In the genomic region with DNA sequence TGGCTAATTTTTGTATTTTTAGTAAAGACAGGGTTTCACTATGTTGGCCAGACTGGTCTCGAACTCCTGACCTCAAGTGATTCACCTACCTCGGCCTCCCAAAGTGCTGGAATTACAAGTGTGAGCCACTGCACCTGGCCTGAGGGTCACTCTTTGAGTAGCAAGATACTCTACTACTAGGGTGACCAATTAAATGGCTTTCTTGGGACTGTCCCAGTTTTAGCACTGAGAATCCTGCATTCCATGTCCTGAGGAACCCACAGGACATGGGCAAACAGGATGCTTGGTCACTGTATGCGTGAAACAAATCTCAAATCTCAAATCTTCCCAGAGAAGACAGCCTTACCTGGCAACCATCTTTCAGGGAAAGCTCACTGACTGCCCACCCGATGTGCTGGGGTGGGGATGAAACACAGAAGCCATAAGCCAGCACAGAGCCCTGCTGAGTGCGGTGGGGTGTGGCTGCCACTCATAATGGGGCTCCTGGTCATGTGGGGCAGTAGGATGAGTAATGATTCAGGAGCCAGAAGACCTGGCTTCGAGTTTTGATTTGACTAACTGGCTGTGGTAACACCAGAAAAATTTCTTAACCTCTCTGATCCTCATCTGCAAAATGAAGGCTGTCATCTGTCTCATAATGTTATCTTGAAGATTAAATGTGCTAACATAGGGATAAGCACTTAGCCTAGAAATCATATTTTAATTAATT, we compare ENCODE assay signal across 16 cellular contexts. TPM values are rescaled to one million over a fixed set of nuclear protein-coding genes. Genes with fewer than 3 reads are reported as not detected.
DNase-seq lines count a peak whose midpoint lies in the region; ATAC-seq and TF ChIP-seq lines count a peak whose summit lies in the region.
"Had no signal": no experiment of that assay in that cellular context is flagged by ENCODE, and none has a peak within 500 bp of the region (broad histone marks: within the 10 kb centered on the region; RNA-seq: fewer than 3 reads in every experiment).

No MANE protein-coding gene starts in this region.

- H3K4me1 ChIP-seq in mammary epithelial cell (ENCODE audit: insufficient read depth, low read length) = peaks cover 72% of the 10 kb centered on the region

- H3K4me3 ChIP-seq in mammary epithelial cell (replicated peaks in 1 of 3; ENCODE audit: insufficient read depth in 1 of 3, low read depth in 2 of 3, low read length in 3 of 3) = no peak overlapping the region

- no peaks in the 10 kb centered on the region for H3K27me3 ChIP-seq in mammary epithelial cell (ENCODE audit: insufficient read depth, low read length)

- H3K36me3 ChIP-seq in mammary epithelial cell (ENCODE audit: insufficient read depth, low read length) = no peaks in the 10 kb centered on the region

- H3K27ac ChIP-seq in mammary epithelial cell (ENCODE audit: insufficient read depth, low read depth, low read length) = no peak overlapping the region

- in situ Hi-C loops in mammary epithelial cell (cut with MboI; ENCODE audit: low sequenced_read_pairs in 2 of 2) = no loop called here

- H3K27ac Mint-ChIP-seq in activated naive CD8-positive, alpha-beta T cell treated with anti-CD3 and anti-CD28 coated beads, Interleukin-2, amount 50 U/mL, for 24 hours = no peak overlapping the region
- no peak overlapping the region for H3K27ac Mint-ChIP-seq in activated naive CD8-positive, alpha-beta T cell treated with anti-CD3 and anti-CD28 coated beads for 36 hours
- H3K27ac Mint-ChIP-seq: stimulated activated naive CD8-positive, alpha-beta T cell treated with anti-CD3 and anti-CD28 coated beads, Interleukin-15, Interleukin-2, amounts not matched to agents 100 ng/mL and 50 ng/mL, for 24 hours; T-helper 2 cell treated with Interferon-gamma antibody and Interleukin-4, amounts not matched to agents 5 μg/mL and 100 μg/mL, for 36 hours had no signal

- no peaks in the 10 kb centered on the region for H3K9me3 ChIP-seq in mammary epithelial cell (replicated peaks; ENCODE audit: insufficient read depth, low read length)

- H3K27me3 Mint-ChIP-seq in activated naive CD8-positive, alpha-beta T cell treated with anti-CD3 and anti-CD28 coated beads, Interleukin-2, amount 50 U/mL, for 24 hours = peaks cover 30% of the 10 kb centered on the region
- peaks cover 22% of the 10 kb centered on the region for H3K27me3 Mint-ChIP-seq in activated naive CD8-positive, alpha-beta T cell treated with anti-CD3 and anti-CD28 coated beads for 36 hours

- H2AFZ ChIP-seq in mammary epithelial cell (ENCODE audit: low read depth, low read length) = no peak overlapping the region

- H3K9ac ChIP-seq in mammary epithelial cell (ENCODE audit: insufficient read depth, low read length) = no peak overlapping the region

- peak; percentile 63 for ATAC-seq in activated naive CD8-positive, alpha-beta T cell treated with anti-CD3 and anti-CD28 coated beads, Interleukin-2, amount 50 U/mL, for 24 hours
- ATAC-seq in HG03354 (IDR thresholded peaks at IDR 0.05; ENCODE audit: poor library complexity, severe bottlenecking, unreplicated experiment) (peak; percentile 45), GM18870 (IDR thresholded peaks at IDR 0.05; ENCODE audit: unreplicated experiment) (no peak)
- ATAC-seq in stimulated activated naive CD8-positive, alpha-beta T cell treated with anti-CD3 and anti-CD28 coated beads, Interleukin-15, Interleukin-2, amounts not matched to agents 100 U/mL and 50 U/mL, for 24 hours = peak; percentile 71
- ATAC-seq: Panc1 had no signal

- H3K36me3 Mint-ChIP-seq in activated naive CD8-positive, alpha-beta T cell treated with anti-CD3 and anti-CD28 coated beads, Interleukin-2, amount 50 U/mL, for 24 hours (ENCODE audit: low read depth) = no peaks in the 10 kb centered on the region
- no peaks in the 10 kb centered on the region for H3K36me3 Mint-ChIP-seq in activated naive CD8-positive, alpha-beta T cell treated with anti-CD3 and anti-CD28 coated beads for 36 hours

- no peak for DNase-seq in activated naive CD8-positive, alpha-beta T cell treated with anti-CD3 and anti-CD28 coated beads, Interleukin-2, amount 50 U/mL, for 24 hours
- DNase-seq in activated naive CD8-positive, alpha-beta T cell treated with anti-CD3 and anti-CD28 coated beads for 36 hours = no peak
- DNase-seq in mammary epithelial cell (peak; percentile 47), NCI-H2196 treated with DMSO at 0.1 percent for 48 hours (lab: John Stamatoyannopoulos, UW; ENCODE audit: unreplicated experiment) (no peak), C1 segment of cervical spinal cord (lab: John Stamatoyannopoulos, UW) (no peak)
- DNase-seq in stimulated activated naive CD8-positive, alpha-beta T cell treated with anti-CD3 and anti-CD28 coated beads, Interleukin-15, Interleukin-2, amounts not matched to agents 100 U/mL and 50 U/mL, for 24 hours = peak; percentile 10
- DNase-seq: AML-193; DND-41; islet precursor cell; Karpas-422; stimulated activated CD4-positive, alpha-beta T cell treated with anti-CD3 and anti-CD28 coated beads, Interleukin-2, amount 100 ng/mL, for 48 hours had no signal

- CTCF ChIA-PET in mammary epithelial cell (lab: Charles Lee; ENCODE audit: low non-redundant PET) = no interaction called here

- H3K4me3 Mint-ChIP-seq in activated naive CD8-positive, alpha-beta T cell treated with anti-CD3 and anti-CD28 coated beads, Interleukin-2, amount 50 U/mL, for 24 hours = no peak overlapping the region
- no peak overlapping the region for H3K4me3 Mint-ChIP-seq in activated naive CD8-positive, alpha-beta T cell treated with anti-CD3 and anti-CD28 coated beads for 36 hours
- H3K4me3 Mint-ChIP-seq: stimulated activated naive CD8-positive, alpha-beta T cell treated with anti-CD3 and anti-CD28 coated beads, Interleukin-15, Interleukin-2, amounts not matched to agents 100 ng/mL and 50 ng/mL, for 24 hours; T-helper 2 cell treated with Interferon-gamma antibody and Interleukin-4, amounts not matched to agents 5 μg/mL and 100 μg/mL, for 36 hours had no signal

- no peaks in the 10 kb centered on the region for H3K9me3 Mint-ChIP-seq in activated naive CD8-positive, alpha-beta T cell treated with anti-CD3 and anti-CD28 coated beads, Interleukin-2, amount 50 U/mL, for 24 hours
- no peaks in the 10 kb centered on the region for H3K9me3 Mint-ChIP-seq in activated naive CD8-positive, alpha-beta T cell treated with anti-CD3 and anti-CD28 coated beads for 36 hours
- H3K9me3 Mint-ChIP-seq: stimulated activated naive CD8-positive, alpha-beta T cell treated with anti-CD3 and anti-CD28 coated beads, Interleukin-15, Interleukin-2, amounts not matched to agents 100 ng/mL and 50 ng/mL, for 24 hours; T-helper 2 cell treated with Interferon-gamma antibody and Interleukin-4, amounts not matched to agents 5 μg/mL and 100 μg/mL, for 36 hours had no signal

- no TSS peak for BruUV-seq in mammary epithelial cell (replicated peaks; lab: Mats Ljungman, UMichigan)

- no peak overlapping the region for H3K4me2 ChIP-seq in mammary epithelial cell (ENCODE audit: insufficient read depth, low read depth, low read length)

- peaks cover 84% of the 10 kb centered on the region for H3K79me2 ChIP-seq in mammary epithelial cell (ENCODE audit: insufficient read depth, low read length)

- dilution Hi-C loops in mammary epithelial cell (cut with HindIII; ENCODE audit: low sequenced_read_pairs) = no loop called here

- no peaks in the 10 kb centered on the region for H4K20me1 ChIP-seq in mammary epithelial cell (ENCODE audit: insufficient read depth, low read length)

- no peaks in the 10 kb centered on the region for H3K4me1 Mint-ChIP-seq in activated naive CD8-positive, alpha-beta T cell treated with anti-CD3 and anti-CD28 coated beads, Interleukin-2, amount 50 U/mL, for 24 hours
- H3K4me1 Mint-ChIP-seq in activated naive CD8-positive, alpha-beta T cell treated with anti-CD3 and anti-CD28 coated beads for 36 hours = peaks cover 3% of the 10 kb centered on the region

- WGBS in mammary epithelial cell (ENCODE audit: low coverage, missing lambda C conversion rate) = 54% methylated on average over 6 of the region's 6 CpGs

- TF ChIP-seq CTCF in mammary epithelial cell (conservative IDR thresholded peaks at IDR 0.05 in 1 of 2, IDR thresholded peaks at IDR 0.05 in 1 of 2; ENCODE audit: extremely low read depth in 1 of 2, insufficient read depth in 1 of 2, low read depth in 1 of 2, low read length in 2 of 2) = no peak

- intact Hi-C loops in mammary epithelial cell (cut with micrococcal nuclease) = no loop called here

RNA-seq across cellular contexts. Expression of gene CLMP, which starts 11.5 kb away (rescaled TPM):
- total RNA-seq in activated naive CD8-positive, alpha-beta T cell treated with anti-CD3 and anti-CD28 coated beads for 36 hours = under 1 TPM in 1 of 2 experiments, not detected in 1; 0.06 TPM
- total RNA-seq in mammary epithelial cell = 100 to 1,000 TPM; 110 to 175 TPM
- polyA plus RNA-seq in mammary epithelial cell = 95.5 TPM
- 121 TPM for polyA minus RNA-seq in mammary epithelial cell

Comparison
In these comparisons a context has a peak if more than half of its experiments do, and no peak if none do; other contexts are left out.
1. DNase-seq: peak in mammary epithelial cell (single experiment) and stimulated activated naive CD8-positive, alpha-beta T cell treated with anti-CD3 and anti-CD28 coated beads, Interleukin-15, Interleukin-2, amounts not matched to agents 100 U/mL and 50 U/mL, for 24 hours (single experiment); none in activated naive CD8-positive, alpha-beta T cell treated with anti-CD3 and anti-CD28 coated beads, Interleukin-2, amount 50 U/mL, for 24 hours (single experiment), activated naive CD8-positive, alpha-beta T cell treated with anti-CD3 and anti-CD28 coated beads for 36 hours (single experiment), NCI-H2196 treated with DMSO at 0.1 percent for 48 hours (single experiment) and C1 segment of cervical spinal cord (0 of 14).
2. RNA of gene CLMP, which starts 11.5 kb away (total RNA-seq): 110 to 175 TPM in mammary epithelial cell; 0.06 TPM in activated naive CD8-positive, alpha-beta T cell treated with anti-CD3 and anti-CD28 coated beads for 36 hours; every median in the first group is over 100 times any median in the second.